Comparison of ENCODE assay signal across 8 cellular contexts in the genomic region with DNA sequence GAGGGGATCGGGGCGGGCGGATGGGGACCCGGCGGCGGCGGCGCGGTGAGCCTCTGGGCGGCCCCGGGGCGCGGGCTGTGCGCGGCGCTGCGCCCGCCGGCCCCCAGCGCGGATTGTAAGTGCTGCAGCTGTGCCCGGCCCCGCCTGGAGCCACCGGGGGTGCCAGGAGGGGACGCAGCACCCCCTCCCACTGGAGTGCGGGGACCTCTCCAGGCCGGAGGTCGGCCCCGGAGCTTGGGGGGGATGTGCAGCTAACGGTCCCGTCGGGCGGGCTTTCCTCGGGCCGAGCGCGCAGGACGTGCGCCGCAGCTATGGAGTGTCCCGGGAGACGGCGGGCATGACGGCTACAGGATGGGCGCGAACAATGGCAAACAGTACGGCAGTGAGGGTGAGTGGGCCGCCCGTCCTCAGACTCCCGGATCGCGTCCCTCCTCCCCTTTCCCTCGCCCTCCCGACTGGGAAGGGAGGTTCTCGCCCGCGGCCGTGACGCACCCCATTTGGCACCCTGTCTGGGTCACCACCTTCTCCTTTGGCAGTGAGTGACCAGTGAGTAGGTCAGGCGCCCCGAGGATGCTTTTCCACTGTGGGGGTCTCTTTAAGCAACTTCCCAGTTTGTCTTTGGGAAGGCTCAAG. TPM values are rescaled to one million over a fixed set of nuclear protein-coding genes. Genes with fewer than 3 reads are reported as not detected.
DNase-seq lines count a peak whose midpoint lies in the region; ATAC-seq and TF ChIP-seq lines count a peak whose summit lies in the region.

No MANE protein-coding gene starts in this region.

- no peaks in the 10 kb centered on the region for H3K9me3 Mint-ChIP-seq in osteocyte (ENCODE audit: unreplicated experiment)
- H3K9me3 Mint-ChIP-seq in activated naive CD4-positive, alpha-beta T cell treated with anti-CD3 and anti-CD28 coated beads for 36 hours, result no peaks in the 10 kb centered on the region

- peak overlapping the region; percentile 89 for H3K27ac Mint-ChIP-seq in osteocyte (ENCODE audit: unreplicated experiment)
- no peak overlapping the region for H3K27ac Mint-ChIP-seq in activated naive CD4-positive, alpha-beta T cell treated with anti-CD3 and anti-CD28 coated beads for 36 hours

- in situ Hi-C loops in SK-MEL-5 (cut with HindIII; ENCODE audit: low pct_unique_long_range_greater_than_20kb, low sequenced_read_pairs), result no loop called here

- peaks cover 15% of the 10 kb centered on the region for H3K36me3 Mint-ChIP-seq in osteocyte (ENCODE audit: unreplicated experiment)
- H3K36me3 Mint-ChIP-seq in activated naive CD4-positive, alpha-beta T cell treated with anti-CD3 and anti-CD28 coated beads for 36 hours (ENCODE audit: low read depth), result no peaks in the 10 kb centered on the region

- CTCF ChIA-PET in activated naive CD4-positive, alpha-beta T cell treated with anti-CD3 and anti-CD28 coated beads for 36 hours (lab: Charles Lee), result no interaction called here

- peaks cover 9% of the 10 kb centered on the region for H3K27me3 Mint-ChIP-seq in osteocyte (ENCODE audit: unreplicated experiment)
- H3K27me3 Mint-ChIP-seq in activated naive CD4-positive, alpha-beta T cell treated with anti-CD3 and anti-CD28 coated beads for 36 hours (ENCODE audit: low read depth), result peaks cover 38% of the 10 kb centered on the region

- peak overlapping the region; percentile 94 for H3K4me3 Mint-ChIP-seq in osteocyte (ENCODE audit: unreplicated experiment)
- H3K4me3 Mint-ChIP-seq in activated naive CD4-positive, alpha-beta T cell treated with anti-CD3 and anti-CD28 coated beads for 36 hours, result no peak overlapping the region

- ATAC-seq in GM18867 (IDR thresholded peaks at IDR 0.05; ENCODE audit: unreplicated experiment) (peak; percentile 41), HG03025 (IDR thresholded peaks at IDR 0.05; ENCODE audit: low FRiP score, unreplicated experiment) (no peak)

- no peak for TF ChIP-seq CTCF in osteocyte (IDR thresholded peaks at IDR 0.05)

- H3K4me1 Mint-ChIP-seq in osteocyte (ENCODE audit: unreplicated experiment), result peaks cover 33% of the 10 kb centered on the region
- H3K4me1 Mint-ChIP-seq in activated naive CD4-positive, alpha-beta T cell treated with anti-CD3 and anti-CD28 coated beads for 36 hours (ENCODE audit: low read depth), result no peaks in the 10 kb centered on the region

- DNase-seq in SK-MEL-5 (ENCODE audit: low read depth, low spot score), result peak; percentile 41
- peak in 40 of 42 donors; percentile 12 to 82 (median 50) for DNase-seq in head of caudate nucleus
- DNase-seq in osteocyte (ENCODE audit: extremely low spot score, unreplicated experiment), result peak; percentile 85
- no peak for DNase-seq in effector CD4-positive, alpha-beta T cell
- DNase-seq in activated naive CD4-positive, alpha-beta T cell treated with anti-CD3 and anti-CD28 coated beads for 36 hours, result no peak
- DNase-seq in stimulated activated CD4-positive, alpha-beta T cell treated with anti-CD3 and anti-CD28 coated beads, Interleukin-1b, Interleukin-23, amount 100 ng/mL, for 48 hours, result no peak

- intact Hi-C loops in head of caudate nucleus (cut with DNase I), result loop anchor here (5.0 kb wide), 1 partner anchor 292 kb away; no protein-coding TSS in a partner anchor
- intact Hi-C loops in activated naive CD4-positive, alpha-beta T cell treated with anti-CD3 and anti-CD28 coated beads for 36 hours (cut with micrococcal nuclease), result no loop called here

RNA-seq across cellular contexts. Expression of gene FBXL7, which starts 0.5 kb away (rescaled TPM):
- total RNA-seq in SK-MEL-5 (2014; rRNA removed; shearing (Covaris generic)), result 9.4 and 9.8 TPM in 2 replicates
- 14.6 and 16.3 TPM in 2 replicates for polyA plus RNA-seq in SK-MEL-5 (2015; cell fraction: cytosol; rRNA removed)
- polyA plus RNA-seq in SK-MEL-5 (2015; cell fraction: nucleus; rRNA removed), result 82.2 and 86.6 TPM in 2 replicates
- 28.0 and 28.4 TPM in 2 replicates for total RNA-seq in osteocyte
- total RNA-seq in activated naive CD4-positive, alpha-beta T cell treated with anti-CD3 and anti-CD28 coated beads for 36 hours, result not detected

Comparison
In these comparisons a context has a peak if more than half of its experiments do, and no peak if none do; other contexts are left out.
1. DNase-seq: peak in SK-MEL-5 (single experiment), head of caudate nucleus (40 of 42) and osteocyte (single experiment); none in effector CD4-positive, alpha-beta T cell (single experiment), activated naive CD4-positive, alpha-beta T cell treated with anti-CD3 and anti-CD28 coated beads for 36 hours (single experiment) and stimulated activated CD4-positive, alpha-beta T cell treated with anti-CD3 and anti-CD28 coated beads, Interleukin-1b, Interleukin-23, amount 100 ng/mL, for 48 hours (single experiment).
2. RNA of gene FBXL7, which starts 0.5 kb away (total RNA-seq): 28.0 to 28.4 TPM in osteocyte and 9.4 to 9.8 TPM in SK-MEL-5; not detected in activated naive CD4-positive, alpha-beta T cell treated with anti-CD3 and anti-CD28 coated beads for 36 hours; every median in the first group is over 10 times any median in the second.